In genomic region chr10:128189176-128189575, GRCh38 we compare ENCODE assay signal across 18 cellular contexts.
"Had no signal": no experiment of that assay in that cellular context is flagged by ENCODE, and none has a peak within 500 bp of the region (broad histone marks: within the 10 kb centered on the region; RNA-seq: fewer than 3 reads in every experiment).

No MANE protein-coding gene starts in this region.

- H3K27me3 ChIP-seq: colonic mucosa, right lobe of liver, uterus had no signal

- H3K9me3 ChIP-seq: colonic mucosa, right lobe of liver, thoracic aorta, transverse colon, upper lobe of right lung, uterus had no signal

- DNase-seq: colonic mucosa; effector memory CD4-positive, alpha-beta T cell; erythroblast; hypothalamus; mesenchymal stem cell; midbrain; naive thymus-derived CD4-positive, alpha-beta T cell; right lobe of liver; small intestine; stimulated activated CD4-positive, alpha-beta T cell treated with anti-CD3 and anti-CD28 coated beads, Interleukin-15, amount 100 ng/mL, for 24 hours; stimulated activated CD4-positive, alpha-beta T cell treated with anti-CD3 and anti-CD28 coated beads, Interleukin-2, amount 100 ng/mL, for 48 hours; stimulated activated naive B cell treated with anti-CD40 and anti-IgM and Interleukin-4, amounts not matched to agents 10 μg/mL and 1 μg/mL and 100 μg/mL, for 72 hours; transverse colon; upper lobe of right lung; uterus had no signal

- H3K4me1 ChIP-seq: colonic mucosa, parathyroid adenoma, right lobe of liver, transverse colon, upper lobe of right lung, uterus had no signal

- ATAC-seq: left lobe of liver; naive thymus-derived CD4-positive, alpha-beta T cell; right lobe of liver; stimulated activated naive B cell treated with anti-CD40 and anti-IgM and Interleukin-4, amounts not matched to agents 10 μg/mL and 1 μg/mL and 100 μg/mL, for 72 hours; upper lobe of right lung had no signal

- H3K9ac ChIP-seq: parathyroid adenoma had no signal

- H3K4me3 ChIP-seq: colonic mucosa, right lobe of liver, thoracic aorta, transverse colon, upper lobe of right lung, uterus had no signal

- H3K36me3 ChIP-seq: colonic mucosa, right lobe of liver, thoracic aorta, transverse colon, upper lobe of right lung, uterus had no signal

- H3K27ac ChIP-seq: colonic mucosa, parathyroid adenoma, right lobe of liver, thoracic aorta, transverse colon, upper lobe of right lung, uterus had no signal

- H3K79me2 ChIP-seq: parathyroid adenoma had no signal

- H2AFZ ChIP-seq: parathyroid adenoma had no signal
